ENCODE assay signal across 22 cellular contexts in genomic region chr17:68446626-68447041, GRCh38. TPM values are rescaled to one million over a fixed set of nuclear protein-coding genes. Genes with fewer than 3 reads are reported as not detected.
DNase-seq lines count a peak whose midpoint lies in the region; ATAC-seq and TF ChIP-seq lines count a peak whose summit lies in the region.
"Had no signal": no experiment of that assay in that cellular context is flagged by ENCODE, and none has a peak within 500 bp of the region (broad histone marks: within the 10 kb centered on the region; RNA-seq: fewer than 3 reads in every experiment).

No MANE protein-coding gene starts in this region.

- H3K79me2 ChIP-seq in DND-41 (ENCODE audit: insufficient read depth, low read length), result no peaks in the 10 kb centered on the region

- intact Hi-C loops in gastrocnemius medialis (cut with DNase I; ENCODE audit: low total_unique reads), result no loop called here
- intact Hi-C loops in CD4-positive, alpha-beta T cell (cut with DNase I, micrococcal nuclease), result no loop called here

- H3K27me3 Mint-ChIP-seq in brain, result no peaks in the 10 kb centered on the region
- no peaks in the 10 kb centered on the region for H3K27me3 Mint-ChIP-seq in CD4-positive, alpha-beta T cell
- H3K27me3 Mint-ChIP-seq: activated T-cell treated with anti-CD3 and anti-CD28 coated beads, Interleukin-2, amount 50 U/mL, for 24 hours; CD4-positive, alpha-beta memory T cell; dendritic cell treated with granulocyte-macrophage colony-stimulating factor and Interleukin-4, amounts not matched to agents 40 ng/mL and 50 ng/mL, for 4 days had no signal

- H3K36me3 Mint-ChIP-seq in brain, result peaks cover 49% of the 10 kb centered on the region
- no peaks in the 10 kb centered on the region for H3K36me3 Mint-ChIP-seq in CD4-positive, alpha-beta T cell (ENCODE audit: low read depth)

- POLR2A ChIA-PET in CD4-positive, alpha-beta T cell (lab: Charles Lee), result interaction anchor here (1.2 kb wide), 1 partner anchor 9 kb away, joined by 4 read pairs; no protein-coding TSS in a partner anchor

- H3K9ac ChIP-seq in DND-41 (ENCODE audit: low read depth, low read length), result no peak overlapping the region

- no peak for TF ChIP-seq POLR2A in gastrocnemius medialis (IDR thresholded peaks at IDR 0.05)

- TF ChIP-seq CTCF in DND-41 (IDR thresholded peaks at IDR 0.05; ENCODE audit: borderline replicate concordance, extremely low read depth, low read length, poor library complexity, severe bottlenecking) (no peak), brain (conservative IDR thresholded peaks at IDR 0.05) (no peak), gastrocnemius medialis (IDR thresholded peaks at IDR 0.05 in 4 of 5, conservative IDR thresholded peaks at IDR 0.05 in 1 of 5) (no peak)
- TF ChIP-seq CTCF in CD4-positive, alpha-beta T cell (IDR thresholded peaks at IDR 0.05), result no peak

- peaks cover 9% of the 10 kb centered on the region for H3K4me1 Mint-ChIP-seq in brain
- H3K4me1 Mint-ChIP-seq in CD4-positive, alpha-beta T cell (ENCODE audit: low read depth), result peaks cover 2% of the 10 kb centered on the region

- in situ Hi-C loops in gastrocnemius medialis (cut with MboI; ENCODE audit: low sequenced_read_pairs in 4 of 4), result loop anchor here in 1 of 4 donors (10.0 kb wide), 1 partner anchor 58 kb away; no protein-coding TSS in a partner anchor

- 0 out of 2 replicates have a peak overlapping the region, but pooled peaks have one; percentile 3 for H3K27ac ChIP-seq in DND-41 (ENCODE audit: low read length)
- H3K27ac ChIP-seq in gastrocnemius medialis, result peak overlapping the region; percentile 57 to 100 (median 95)
- no peak overlapping the region for H3K27ac ChIP-seq in CD4-positive, alpha-beta T cell (ENCODE audit: low read depth, low read length)
- H3K27ac ChIP-seq: cardiac muscle cell, stomach, transverse colon had no signal

- H3K9me3 ChIP-seq in DND-41 (ENCODE audit: insufficient read depth, low read length, severe bottlenecking) (no peaks in the 10 kb centered on the region), gastrocnemius medialis (no peaks in the 10 kb centered on the region)
- no peaks in the 10 kb centered on the region for H3K9me3 ChIP-seq in CD4-positive, alpha-beta T cell (ENCODE audit: control insufficient read depth, low read length)
- H3K9me3 ChIP-seq: HAP-1, stomach, transverse colon had no signal

- CTCF ChIA-PET in CD4-positive, alpha-beta T cell (lab: Charles Lee), result no interaction called here

- peak overlapping the region in 2 of 5 experiments; percentile 23 to 64 for H3K4me3 Mint-ChIP-seq in brain
- H3K4me3 Mint-ChIP-seq in CD4-positive, alpha-beta T cell, result no peak overlapping the region
- H3K4me3 Mint-ChIP-seq: activated T-cell treated with anti-CD3 and anti-CD28 coated beads, Interleukin-2, amount 50 U/mL, for 24 hours; CD4-positive, alpha-beta memory T cell; dendritic cell treated with granulocyte-macrophage colony-stimulating factor and Interleukin-4, amounts not matched to agents 40 ng/mL and 50 ng/mL, for 4 days had no signal

- H3K4me2 ChIP-seq in DND-41 (ENCODE audit: insufficient read depth, low read length), result no peak overlapping the region

- no peaks in the 10 kb centered on the region for H3K4me1 ChIP-seq in DND-41 (ENCODE audit: insufficient read depth, low read length)
- H3K4me1 ChIP-seq in gastrocnemius medialis, result peaks cover 38 to 48% of the 10 kb centered on the region in 2 donors

- no peak overlapping the region for H2AFZ ChIP-seq in DND-41 (ENCODE audit: low read depth, low read length)

- H3K27me3 ChIP-seq in DND-41 (ENCODE audit: insufficient read depth, low read length, poor library complexity) (no peaks in the 10 kb centered on the region), gastrocnemius medialis (no peaks in the 10 kb centered on the region)
- H3K27me3 ChIP-seq in CD4-positive, alpha-beta T cell (ENCODE audit: control insufficient read depth, insufficient read depth, low read length), result no peaks in the 10 kb centered on the region
- H3K27me3 ChIP-seq: cardiac muscle cell, stomach, transverse colon had no signal

- peak; percentile 70 for ATAC-seq in DND-41 (ENCODE audit: insufficient read depth, low read depth)
- no peak for ATAC-seq in gastrocnemius medialis
- no peak for ATAC-seq in CD4-positive, alpha-beta T cell (ENCODE audit: poor library complexity)
- ATAC-seq in GM18520 (IDR thresholded peaks at IDR 0.05; ENCODE audit: unreplicated experiment), result no peak
- no peak for ATAC-seq in GM19023 (IDR thresholded peaks at IDR 0.05; ENCODE audit: unreplicated experiment)
- ATAC-seq: Panc1 had no signal

- H4K20me1 ChIP-seq in DND-41 (ENCODE audit: insufficient read depth, low read length), result no peaks in the 10 kb centered on the region

- DNase-seq in DND-41 (peak; percentile 33), NCI-H524 treated with DMSO at 0.1 percent for 48 hours (lab: John Stamatoyannopoulos, UW) (peak; percentile 98), gastrocnemius medialis (no peak)
- no peak for DNase-seq in CD4-positive, alpha-beta T cell
- DNase-seq: activated CD8-positive, alpha-beta memory T cell treated with anti-CD3 and anti-CD28 coated beads for 24 hours; activated naive CD4-positive, alpha-beta T cell treated with Interleukin-2 at 50 U/mL for 16 hours; activated T-cell treated with anti-CD3 and anti-CD28 coated beads, Interleukin-2, amount 50 U/mL, for 24 hours; CD4-positive, alpha-beta memory T cell; DMS79; NCI-H1092 treated with DMSO at 0.1 percent for 48 hours; NCI-H2029 treated with DMSO at 0.1 percent for 48 hours; posterior cingulate gyrus; stimulated activated CD4-positive, alpha-beta T cell treated with anti-CD3 and anti-CD28 coated beads, Interleukin-15, amount 100 ng/mL, for 24 hours; stomach; transverse colon had no signal

- H3K9me3 Mint-ChIP-seq in brain, result no peaks in the 10 kb centered on the region
- H3K9me3 Mint-ChIP-seq in CD4-positive, alpha-beta T cell, result no peaks in the 10 kb centered on the region
- H3K9me3 Mint-ChIP-seq: activated T-cell treated with anti-CD3 and anti-CD28 coated beads, Interleukin-2, amount 50 U/mL, for 24 hours; CD4-positive, alpha-beta memory T cell; dendritic cell treated with granulocyte-macrophage colony-stimulating factor and Interleukin-4, amounts not matched to agents 40 ng/mL and 50 ng/mL, for 4 days had no signal

- H3K4me3 ChIP-seq in DND-41 (ENCODE audit: low read depth in 1 of 2, low read length in 2 of 2) (no peak overlapping the region), gastrocnemius medialis (no peak overlapping the region)
- H3K4me3 ChIP-seq: cardiac muscle cell, HAP-1, stomach, transverse colon had no signal

- peak overlapping the region; percentile 78 to 94 (median 87) for H3K27ac Mint-ChIP-seq in brain
- H3K27ac Mint-ChIP-seq in CD4-positive, alpha-beta T cell, result no peak overlapping the region
- H3K27ac Mint-ChIP-seq: activated T-cell treated with anti-CD3 and anti-CD28 coated beads, Interleukin-2, amount 50 U/mL, for 24 hours; dendritic cell treated with granulocyte-macrophage colony-stimulating factor and Interleukin-4, amounts not matched to agents 40 ng/mL and 50 ng/mL, for 4 days had no signal

- peaks cover 5% of the 10 kb centered on the region; the same call in 1 of the 2 replicates for H3K36me3 ChIP-seq in DND-41 (ENCODE audit: insufficient read depth, low read length)
- peaks cover 3 to 71% of the 10 kb centered on the region in 2 donors for H3K36me3 ChIP-seq in gastrocnemius medialis
- H3K36me3 ChIP-seq: cardiac muscle cell, HAP-1 had no signal

RNA-seq across cellular contexts. Expression of gene WIPI1, which starts 10.7 kb away (rescaled TPM):
- polyA plus RNA-seq in brain (ENCODE audit: insufficient read depth, low read depth, low replicate concordance), result 6.4 TPM
- total RNA-seq in gastrocnemius medialis, result 100 to 1,000 TPM in 2 of 4 donors, 10 to 100 TPM in 2; 79.1 to 182 (median 92.0) TPM
- 1 to 10 TPM; 2.0 to 2.6 TPM for total RNA-seq in CD4-positive, alpha-beta T cell

Comparison
In these comparisons a context has a peak if more than half of its experiments do, and no peak if none do; other contexts are left out.
1. DNase-seq: peak in DND-41 (single experiment) and NCI-H524 treated with DMSO at 0.1 percent for 48 hours (single experiment); none in gastrocnemius medialis (0 of 2) and CD4-positive, alpha-beta T cell (0 of 10).
2. RNA of gene WIPI1, which starts 10.7 kb away (total RNA-seq): 79.1 to 182 TPM in gastrocnemius medialis; 2.0 to 2.6 TPM in CD4-positive, alpha-beta T cell; every median in the first group is over 10 times any median in the second.